In genomic region chr1:180631766-180632325, GRCh38 we compare ENCODE assay signal across 8 cellular contexts. TPM values are rescaled to one million over a fixed set of nuclear protein-coding genes. Genes with fewer than 3 reads are reported as not detected.
A peak's percentile ranks its signal among the peaks of the same experiment; 100 is the strongest.
DNase-seq lines count a peak whose midpoint lies in the region; ATAC-seq, FAIRE-seq and TF ChIP-seq lines count a peak whose summit lies in the region.

TSS of gene XPR1 (plus strand) at chr1:180632022. CDS start at chr1:180632202, 180 bp downstream.

- peaks cover 41% of the 10 kb centered on the region for H3K4me1 ChIP-seq in psoas muscle

- ATAC-seq in HG02885 (IDR thresholded peaks at IDR 0.05; ENCODE audit: poor library complexity, unreplicated experiment) (peak; percentile 96), T-helper 17 cell (peak; percentile 97), left ventricle myocardium superior (peak; percentile 97), psoas muscle (peak; percentile 98 to 100 (median 100))

- no peaks in the 10 kb centered on the region for H3K36me3 ChIP-seq in psoas muscle (ENCODE audit: insufficient read depth in 1 of 2, low read depth in 1 of 2)

- H3K9me3 ChIP-seq in T-helper 17 cell (ENCODE audit: control insufficient read depth, low read length, poor library complexity, severe bottlenecking) (no peaks in the 10 kb centered on the region), psoas muscle (no peaks in the 10 kb centered on the region)

- peak within 1 kb of the TSS; percentile 98 for H3K4me3 ChIP-seq in psoas muscle

- H3K27me3 Mint-ChIP-seq in T-helper 17 cell, result peaks cover 8% of the 10 kb centered on the region

- peaks cover 5% of the 10 kb centered on the region for H3K36me3 Mint-ChIP-seq in T-helper 17 cell (ENCODE audit: low read depth)

- TF ChIP-seq CTCF in psoas muscle (IDR thresholded peaks at IDR 0.05), result peak; percentile 45

- peak; percentile 77 for FAIRE-seq in urothelium cell line (lab: Jason Lieb, UNC)

- no peaks in the 10 kb centered on the region for H3K27me3 ChIP-seq in psoas muscle (ENCODE audit: insufficient read depth in 3 of 3, low read length in 2 of 3)

- TF ChIP-seq POLR2A in GM15510 (IDR thresholded peaks at IDR 0.05; ENCODE audit: borderline replicate concordance, extremely low read depth, insufficient read length), result peak; percentile 77

- intact Hi-C loops in left ventricle myocardium superior (cut with micrococcal nuclease) (loop anchor here (10.0 kb wide), 2 partner anchors 97 to 223 kb away; no protein-coding TSS in a partner anchor), psoas muscle (cut with DNase I) (loop anchor here (5.0 to 10.0 kb wide), 3 partner anchors 110 to 230 kb away; no protein-coding TSS in a partner anchor)

- H3K27ac Mint-ChIP-seq in T-helper 17 cell, result no peak within 1 kb of the TSS

- peaks cover 4% of the 10 kb centered on the region for H3K4me1 Mint-ChIP-seq in T-helper 17 cell

- peak within 1 kb of the TSS; percentile 89 for H3K27ac ChIP-seq in psoas muscle

- 0 to 1% (median 1%) methylated on average over 31 to 41 of the region's 41 CpGs for WGBS in psoas muscle, 3 donors

- peak; percentile 98 for DNase-seq in NCI-H1694 treated with DMSO at 0.1 percent for 48 hours (lab: John Stamatoyannopoulos, UW)
- peak; percentile 90 to 99 (median 96) for DNase-seq in T-helper 17 cell
- peak; percentile 18 to 100 (median 96) for DNase-seq in amygdala (lab: John Stamatoyannopoulos, UW)
- DNase-seq in left ventricle myocardium superior, result peak; percentile 97
- DNase-seq in psoas muscle, result peak; percentile 98
- DNase-seq in urothelium cell line (ENCODE audit: low spot score), result peak; percentile 95

- H3K4me3 Mint-ChIP-seq in T-helper 17 cell, result no peak within 1 kb of the TSS

RNA-seq across cellular contexts. Expression of gene XPR1, which starts in this region (rescaled TPM):
- total RNA-seq in T-helper 17 cell (10 to 100 TPM; 18.6 to 18.9 TPM), left ventricle myocardium superior (43.8 TPM), psoas muscle (10 to 100 TPM; 10.9 to 19.1 (median 13.2) TPM)
- polyA plus RNA-seq in psoas muscle, result 10 to 100 TPM in 1 of 3 donors, 1 to 10 TPM in 2; 3.7 to 13.4 (median 3.8) TPM

Comparison
In these comparisons a context has a peak if more than half of its experiments do, and no peak if none do; other contexts are left out.
1. Peak in every context shown above with its lines: DNase-seq, ATAC-seq, H3K4me3 ChIP-seq and H3K27ac ChIP-seq.